In the genomic region with DNA sequence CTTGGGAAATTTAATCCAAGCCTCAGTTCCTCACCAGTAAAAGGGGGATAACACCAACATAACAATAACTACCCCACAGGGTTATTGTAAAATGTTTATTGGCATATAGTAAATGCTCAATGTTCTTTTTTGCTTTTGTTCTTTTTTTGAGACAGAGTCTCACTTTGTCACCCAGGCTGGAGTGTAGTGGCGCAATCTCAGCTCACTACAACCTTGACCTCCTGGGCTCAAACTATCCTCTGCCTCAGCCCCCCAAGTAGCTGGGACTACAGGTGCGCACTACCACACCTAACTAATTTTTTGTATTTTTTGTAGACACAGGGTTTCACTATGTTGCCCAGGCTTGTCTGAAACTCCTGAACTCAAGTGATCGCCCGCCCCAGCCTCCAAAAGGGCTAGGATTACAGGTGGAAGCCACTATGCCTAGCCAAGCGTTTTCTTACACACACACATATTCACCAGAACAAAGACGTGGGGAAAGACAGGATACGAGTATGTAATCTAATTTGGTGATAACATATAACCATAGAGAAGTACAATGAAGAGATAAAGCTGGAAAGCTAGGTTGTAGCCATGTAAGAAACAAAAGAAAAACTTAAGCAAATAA, we compare ENCODE assay signal across 20 cellular contexts.
"Had no signal": no experiment of that assay in that cellular context is flagged by ENCODE, and none has a peak within 500 bp of the region (broad histone marks: within the 10 kb centered on the region; RNA-seq: fewer than 3 reads in every experiment).

No MANE protein-coding gene starts in this region.

- H3K4me3 ChIP-seq: colonic mucosa, heart right ventricle, psoas muscle, spleen had no signal

- H3K27ac Mint-ChIP-seq: stimulated activated naive B cell treated with anti-CD40 and anti-IgM and Interleukin-4, amounts not matched to agents 10 μg/mL and 1 μg/mL and 100 μg/mL, for 72 hours; type B pancreatic cell had no signal

- DNase-seq: colonic mucosa; effector CD4-positive, alpha-beta T cell; heart right ventricle; hypothalamus; kidney glomerular epithelial cell; mammary epithelial cell; naive thymus-derived CD4-positive, alpha-beta T cell; psoas muscle; retina; spleen; stimulated activated CD4-positive, alpha-beta T cell treated with anti-CD3 and anti-CD28 coated beads, Interleukin-15, amount 100 ng/mL, for 24 hours; stimulated activated CD4-positive, alpha-beta T cell treated with anti-CD3 and anti-CD28 coated beads, Interleukin-1b, Interleukin-23, amount 100 ng/mL, for 48 hours; stimulated activated CD4-positive, alpha-beta T cell treated with anti-CD3 and anti-CD28 coated beads, Interleukin-4, amount 100 ng/mL, for 24 hours; stimulated activated naive B cell treated with anti-CD40 and anti-IgM and Interleukin-4, amounts not matched to agents 10 μg/mL and 1 μg/mL and 100 μg/mL, for 72 hours had no signal

- ATAC-seq: heart right ventricle; naive thymus-derived CD4-positive, alpha-beta T cell; sciatic nerve; stimulated activated naive B cell treated with anti-CD40 and anti-IgM and Interleukin-4, amounts not matched to agents 10 μg/mL and 1 μg/mL and 100 μg/mL, for 72 hours had no signal

- H3K36me3 ChIP-seq: colonic mucosa, neutrophil had no signal

- H3K27me3 Mint-ChIP-seq: naive thymus-derived CD4-positive, alpha-beta T cell; stimulated activated naive B cell treated with anti-CD40 and anti-IgM and Interleukin-4, amounts not matched to agents 10 μg/mL and 1 μg/mL and 100 μg/mL, for 72 hours; type B pancreatic cell had no signal

- H3K4me1 ChIP-seq: colonic mucosa had no signal

- H3K4me3 Mint-ChIP-seq: stimulated activated naive B cell treated with anti-CD40 and anti-IgM and Interleukin-4, amounts not matched to agents 10 μg/mL and 1 μg/mL and 100 μg/mL, for 72 hours; type B pancreatic cell had no signal

- H3K27ac ChIP-seq: colonic mucosa, heart right ventricle, neutrophil, psoas muscle, spleen had no signal

- FAIRE-seq: frontal cortex, islet of Langerhans, urothelium cell line had no signal

- H3K9me3 ChIP-seq: colonic mucosa, neutrophil, psoas muscle had no signal

- H3K27me3 ChIP-seq: colonic mucosa, heart right ventricle, neutrophil, spleen had no signal

- H3K9me3 Mint-ChIP-seq: type B pancreatic cell had no signal
